Comparison of ENCODE assay signal across 8 cellular contexts in the genomic region with DNA sequence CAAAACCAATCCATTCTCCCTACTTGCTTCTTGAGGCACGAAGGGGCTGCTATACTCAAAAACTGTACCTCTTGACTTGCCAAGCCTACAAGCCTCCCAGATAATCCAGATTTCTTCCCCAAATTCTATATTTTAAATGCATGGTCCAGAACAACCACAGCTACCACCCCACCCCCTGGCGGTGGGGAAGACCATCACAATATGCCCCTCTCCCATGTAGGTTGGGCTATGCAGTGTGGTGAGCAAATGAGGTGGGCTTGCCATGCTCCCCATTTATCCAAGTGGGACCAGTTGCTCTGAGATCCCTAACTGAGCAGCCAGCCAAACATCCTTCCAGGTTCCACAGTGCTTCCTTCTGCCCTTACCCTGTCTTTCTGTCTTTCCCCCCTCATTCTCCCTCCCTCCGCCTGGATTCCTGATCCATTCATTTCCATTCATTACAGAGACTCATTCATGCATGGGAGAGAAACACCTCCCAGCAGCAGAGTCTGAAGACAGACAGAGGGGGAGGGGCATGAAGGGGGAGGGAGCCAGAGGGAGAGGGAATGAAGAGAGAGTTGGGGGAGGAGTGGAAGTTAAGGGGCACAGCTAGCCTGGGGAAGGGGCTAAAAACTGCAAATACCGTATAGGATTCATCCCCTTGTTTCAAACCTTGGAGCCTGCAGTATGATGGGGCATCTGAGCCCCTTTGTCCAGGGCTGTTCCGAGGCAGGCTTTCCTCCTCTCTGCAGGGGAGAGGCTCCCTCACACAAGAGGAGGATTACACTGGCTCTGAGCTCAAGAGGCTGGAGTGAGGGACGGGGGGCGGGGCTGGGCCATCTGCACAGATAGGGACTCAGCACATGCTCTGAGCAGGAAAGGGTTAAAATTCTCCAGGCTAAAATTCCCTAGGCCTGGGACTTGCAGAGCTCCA. TPM values are rescaled to one million over a fixed set of nuclear protein-coding genes. Genes with fewer than 3 reads are reported as not detected.
DNase-seq lines count a peak whose midpoint lies in the region; ATAC-seq, FAIRE-seq and TF ChIP-seq lines count a peak whose summit lies in the region.
"Had no signal": no experiment of that assay in that cellular context is flagged by ENCODE, and none has a peak within 500 bp of the region (broad histone marks: within the 10 kb centered on the region; RNA-seq: fewer than 3 reads in every experiment).

No MANE protein-coding gene starts in this region.

- H3K4me2 ChIP-seq in GM12878 (ENCODE audit: control insufficient read depth, insufficient read depth) (no peak overlapping the region), osteoblast (ENCODE audit: insufficient read depth, low read length) (no peak overlapping the region)

- H4K20me1 ChIP-seq in GM12878 (ENCODE audit: control insufficient read depth, insufficient read depth) (no peaks in the 10 kb centered on the region), osteoblast (ENCODE audit: insufficient read depth, low read length) (peaks cover 12% of the 10 kb centered on the region)

- peak; percentile 44 for DNase-seq in NCI-H1092 treated with DMSO at 0.1 percent for 48 hours (lab: John Stamatoyannopoulos, UW)
- DNase-seq in GM12878 (ENCODE audit: low read depth, low spot score) = no peak
- DNase-seq in osteoblast (ENCODE audit: insufficient read length, low spot score, missing footprints) = peak; percentile 72
- no peak for DNase-seq in testis
- no peak for DNase-seq in GM12892 (ENCODE audit: insufficient read length)
- DNase-seq: Right ventricle myocardium superior had no signal

- no peak for TF ChIP-seq EP300 in GM12878 (IDR thresholded peaks at IDR 0.05; ENCODE audit: borderline replicate concordance in 1 of 2, control insufficient read depth in 1 of 2, low read depth in 2 of 2, low read length in 2 of 2)

- no peaks in the 10 kb centered on the region for H3K4me1 ChIP-seq in GM12878 (ENCODE audit: control insufficient read depth, insufficient read depth, low read length)
- H3K4me1 ChIP-seq in osteoblast (ENCODE audit: insufficient read depth, low read length) = peaks cover 13% of the 10 kb centered on the region
- H3K4me1 ChIP-seq in testis = peaks cover 23% of the 10 kb centered on the region

- H3K27me3 ChIP-seq in GM12878 (replicated peaks in 1 of 2; ENCODE audit: control insufficient read depth in 2 of 2, insufficient read depth in 2 of 2, low read length in 1 of 2) (peaks cover 2 to 3% of the 10 kb centered on the region in 2 experiments; a peak in 2 of 4 replicates), osteoblast (ENCODE audit: insufficient read depth, low read length) (peaks cover 2% of the 10 kb centered on the region), testis (no peaks in the 10 kb centered on the region)
- H3K27me3 ChIP-seq: right atrium auricular region had no signal

- H3K27ac ChIP-seq in GM12878 (ENCODE audit: control insufficient read depth, insufficient read depth) (no peak overlapping the region), osteoblast (ENCODE audit: low read depth, low read length) (no peak overlapping the region), testis (no peak overlapping the region)
- H3K27ac ChIP-seq: right atrium auricular region had no signal

- TF ChIP-seq POLR2A in GM12878 (IDR thresholded peaks at IDR 0.05; ENCODE audit: low read depth, low read length) = no peak
- TF ChIP-seq POLR2A in testis (IDR thresholded peaks at IDR 0.05) = no peak
- TF ChIP-seq POLR2A in GM12892 (IDR thresholded peaks at IDR 0.05; ENCODE audit: low read depth, low read length) = no peak

- RAD21 ChIA-PET in GM12878 (lab: Charles Lee; ENCODE audit: unreplicated experiment) = interaction anchor here (2.2 to 3.2 kb wide), 6 partner anchors 9 to 79 kb away, joined by 9 to 51 read pairs (median 14); a partner anchor contains a TSS

- POLR2A ChIA-PET in GM12878 (lab: Charles Lee) = interaction anchor here (1.9 to 2.2 kb wide), 2 partner anchors 11 to 79 kb away, joined by 5 to 9 read pairs; no protein-coding TSS in a partner anchor

- TF ChIP-seq CTCF in GM12878 (IDR thresholded peaks at IDR 0.05 in 2 of 3, conservative IDR thresholded peaks at IDR 0.05 in 1 of 3; ENCODE audit: control insufficient read depth in 2 of 3, extremely low read depth in 1 of 3, insufficient read depth in 1 of 3, low read depth in 3 of 3, low read length in 3 of 3) (0 out of 6 replicates have a peak, but pooled peaks of 2 of the 3 experiments have one; percentile 2 to 16), osteoblast (IDR thresholded peaks at IDR 0.05; ENCODE audit: extremely low read depth, low read depth, low read length) (peak; percentile 30), testis (IDR thresholded peaks at IDR 0.05) (no peak)

- SMC1A ChIA-PET in GM12878 (lab: Charles Lee; ENCODE audit: uncharacterized antibody, unreplicated experiment) = interaction anchor here (0.9 to 5.9 kb wide), 4 partner anchors 13 to 80 kb away, joined by 4 to 78 read pairs (median 16); no protein-coding TSS in a partner anchor

- FAIRE-seq in GM12878 (lab: Jason Lieb, UNC) (no peak), GM12892 (lab: Jason Lieb, UNC) (no peak)

- H3K9me3 ChIP-seq in GM12878 (replicated peaks; ENCODE audit: control insufficient read depth, insufficient read depth, low read length) = no peaks in the 10 kb centered on the region
- no peaks in the 10 kb centered on the region for H3K9me3 ChIP-seq in osteoblast (ENCODE audit: low read depth, low read length)
- H3K9me3 ChIP-seq in testis = no peaks in the 10 kb centered on the region
- H3K9me3 ChIP-seq: right atrium auricular region had no signal

- no peak for TF ChIP-seq RAD21 in GM12878 (IDR thresholded peaks at IDR 0.05; ENCODE audit: insufficient read depth, low read depth, low read length)

- no peak for ATAC-seq in GM12878
- ATAC-seq in HG03139 (IDR thresholded peaks at IDR 0.05; ENCODE audit: unreplicated experiment) = no peak

- H2AFZ ChIP-seq in GM12878 (ENCODE audit: control insufficient read depth, low read depth, low read length) (no peak overlapping the region), osteoblast (ENCODE audit: low read length) (no peak overlapping the region)

- H3K4me3 ChIP-seq in GM12878 (no peak overlapping the region), osteoblast (ENCODE audit: insufficient read depth, low read length) (no peak overlapping the region), testis (no peak overlapping the region)
- H3K4me3 ChIP-seq: right atrium auricular region had no signal

- H3K36me3 ChIP-seq in GM12878 (ENCODE audit: control insufficient read depth in 2 of 2, insufficient read depth in 2 of 2, low read length in 1 of 2) = no peaks in the 10 kb centered on the region
- peaks cover 16% of the 10 kb centered on the region for H3K36me3 ChIP-seq in osteoblast (ENCODE audit: insufficient read depth, low read length)
- H3K36me3 ChIP-seq in testis (ENCODE audit: low read depth, missing control alignments) = no peaks in the 10 kb centered on the region

- H3K79me2 ChIP-seq in GM12878 (ENCODE audit: control insufficient read depth, insufficient read depth, low read length) = no peaks in the 10 kb centered on the region
- no peaks in the 10 kb centered on the region for H3K79me2 ChIP-seq in osteoblast (ENCODE audit: insufficient read depth, low read length)

- WGBS in GM12878 (ENCODE audit: insufficient coverage, insufficient replicate concordance, low lambda C conversion rate, missing lambda C conversion rate) = 60% methylated on average over 7 of the region's 7 CpGs
- 40 to 54% methylated on average over 5 to 7 of the region's 7 CpGs for WGBS in testis, 2 donors

- no peak overlapping the region for H3K9ac ChIP-seq in GM12878 (ENCODE audit: control insufficient read depth, insufficient read depth, low read length)

- BruUV-seq in GM12878 (replicated peaks; lab: Mats Ljungman, UMichigan) = no TSS peak

- in situ Hi-C loops in GM12878 (cut with MboI) = no loop called here

- intact Hi-C loops in GM12878 (cut with micrococcal nuclease; ENCODE audit: unreplicated experiment) (no loop called here), testis (cut with DNase I; ENCODE audit: low total_unique reads) (loop anchor here (10.0 kb wide), 1 partner anchor 79 kb away; no protein-coding TSS in a partner anchor)

- CTCF ChIA-PET in GM12878 (lab: Yijun Ruan, JAX) = interaction anchor here (1.0 to 6.9 kb wide), 11 partner anchors 10 to 88 kb away, joined by 4 to 194 read pairs (median 13); a partner anchor contains a TSS

RNA-seq across cellular contexts. Expression of a gene that starts 4.4 kb away (rescaled TPM):
- 6.5 and 9.3 TPM in 2 replicates for total RNA-seq in GM12878 (2013; cell fraction: nucleolus; rRNA removed)
- total RNA-seq in GM12878 (2014; rRNA removed) = 2.6 and 3.3 TPM in 2 replicates
- total RNA-seq in GM12878 (2014; rRNA removed; fragmentation: Illumina TruSeq; extraction: Trizol) = 1.4 and 1.5 TPM in 2 replicates
- 4.2 and 6.4 TPM in 2 replicates for total RNA-seq in GM12878 (2021)
- polyA plus RNA-seq in GM12878 (2011; ENCODE audit: low read depth) = 0.47 TPM
- polyA plus RNA-seq in GM12878 (2011; rRNA removed) = 1.6 and 2.2 TPM in 2 replicates
- polyA plus RNA-seq in GM12878 (2011; cell fraction: cytosol; rRNA removed) = 3.4 and 5.2 TPM in 2 replicates
- 13.6 and 16.7 TPM in 2 replicates for polyA plus RNA-seq in GM12878 (2011; cell fraction: nucleus; rRNA removed)
- 2.2 and 2.6 TPM in 2 replicates for polyA plus RNA-seq in GM12878 (2012)
- polyA plus RNA-seq in GM12878 (2014; fragmentation: Illumina TruSeq; extraction: Trizol) = 1.4 TPM in 1 of 2 replicates, not detected in the other
- polyA plus RNA-seq in GM12878 (2014; fragmentation: Nextera tagmentation; extraction: Ambion mirVana) = under 1 TPM; 0.16 to 0.27 TPM
- polyA plus RNA-seq in GM12878 (2014; rRNA removed) = 3.4 and 4.3 TPM in 2 replicates
- polyA plus RNA-seq in GM12878 (2016; fragmentation: Nextera tagmentation; extraction: Ambion mirVana) = 1 to 10 TPM; 1.6 to 2.9 TPM
- polyA minus RNA-seq in GM12878 (2011; rRNA and poly(A)+ RNA removed) = 3.3 and 6.0 TPM in 2 replicates
- polyA minus RNA-seq in GM12878 (2011; cell fraction: cytosol; rRNA and poly(A)+ RNA removed) = 0.80 and 1.1 TPM in 2 replicates
- 8.8 and 13.0 TPM in 2 replicates for polyA minus RNA-seq in GM12878 (2011; cell fraction: nucleus; rRNA and poly(A)+ RNA removed)
- total RNA-seq in osteoblast = 8.3 and 9.4 TPM in 2 replicates
- 10 to 100 TPM; 42.8 to 64.8 TPM for total RNA-seq in testis
- polyA plus RNA-seq in testis (ENCODE audit: insufficient read depth, low read depth, low replicate concordance) = 17.7 TPM
- polyA plus RNA-seq in GM12892 (2012; ENCODE audit: missing spikeins) = 0.66 TPM

RNA-seq across cellular contexts. Expression of a gene that starts 6.8 kb away (rescaled TPM):
- not detected in 2 replicates for total RNA-seq in GM12878 (2013; cell fraction: nucleolus; rRNA removed)
- total RNA-seq in GM12878 (2014; rRNA removed) (not detected in 2 replicates), GM12878 (2014; rRNA removed; fragmentation: Illumina TruSeq; extraction: Trizol) (not detected in 2 replicates), GM12878 (2021) (not detected in 2 replicates), osteoblast (not detected in 2 replicates), testis (under 1 TPM in 1 of 2 donors, not detected in 1; 0.50 TPM)
- not detected for polyA plus RNA-seq in GM12878 (2011; ENCODE audit: low read depth)
- polyA plus RNA-seq in GM12878 (2011; rRNA removed) (0.09 and 0.11 TPM in 2 replicates), GM12878 (2014; fragmentation: Illumina TruSeq; extraction: Trizol) (not detected in 2 replicates), GM12878 (2014; fragmentation: Nextera tagmentation; extraction: Ambion mirVana) (under 1 TPM in 1 of 2 experiments, not detected in 1; 0.48 TPM), GM12878 (2014; rRNA removed) (not detected in 2 replicates), GM12878 (2016; fragmentation: Nextera tagmentation; extraction: Ambion mirVana) (not detected), testis (ENCODE audit: insufficient read depth, low read depth, low replicate concordance) (0.65 TPM)
- 0.07 and 0.10 TPM in 2 replicates for polyA plus RNA-seq in GM12878 (2011; cell fraction: cytosol; rRNA removed)
- polyA plus RNA-seq in GM12878 (2011; cell fraction: nucleus; rRNA removed) = 0.12 and 0.22 TPM in 2 replicates
- not detected in 2 replicates for polyA plus RNA-seq in GM12878 (2012)
- polyA minus RNA-seq in GM12878 (2011; rRNA and poly(A)+ RNA removed) = not detected in 2 replicates
- not detected in 2 replicates for polyA minus RNA-seq in GM12878 (2011; cell fraction: cytosol; rRNA and poly(A)+ RNA removed)
- 0.24 and 0.67 TPM in 2 replicates for polyA minus RNA-seq in GM12878 (2011; cell fraction: nucleus; rRNA and poly(A)+ RNA removed)
- polyA plus RNA-seq in GM12892 (2012; ENCODE audit: missing spikeins) = not detected
- total RNA-seq: right atrium auricular region had no signal

RNA-seq across cellular contexts. Expression of a gene that starts 23.9 kb away (rescaled TPM):
- total RNA-seq in GM12878 (2013; cell fraction: nucleolus; rRNA removed) = 0.86 and 1.4 TPM in 2 replicates
- total RNA-seq in GM12878 (2014; rRNA removed) = 0.05 and 0.06 TPM in 2 replicates
- total RNA-seq in GM12878 (2014; rRNA removed; fragmentation: Illumina TruSeq; extraction: Trizol) = 0.04 TPM in 1 of 2 replicates, not detected in the other
- 0.31 and 0.35 TPM in 2 replicates for total RNA-seq in GM12878 (2021)
- polyA plus RNA-seq in GM12878 (2011; ENCODE audit: low read depth) = not detected
- polyA plus RNA-seq in GM12878 (2011; rRNA removed) = 0.12 and 0.26 TPM in 2 replicates
- polyA plus RNA-seq in GM12878 (2011; cell fraction: cytosol; rRNA removed) = 0.27 and 0.45 TPM in 2 replicates
- 0.57 and 0.99 TPM in 2 replicates for polyA plus RNA-seq in GM12878 (2011; cell fraction: nucleus; rRNA removed)
- 0.04 and 0.18 TPM in 2 replicates for polyA plus RNA-seq in GM12878 (2012)
- 0.03 TPM in 1 of 2 replicates, not detected in the other for polyA plus RNA-seq in GM12878 (2014; fragmentation: Illumina TruSeq; extraction: Trizol)
- polyA plus RNA-seq in GM12878 (2014; fragmentation: Nextera tagmentation; extraction: Ambion mirVana) = not detected
- polyA plus RNA-seq in GM12878 (2014; rRNA removed) = 0.03 and 0.04 TPM in 2 replicates
- under 1 TPM; 0.11 to 0.25 TPM for polyA plus RNA-seq in GM12878 (2016; fragmentation: Nextera tagmentation; extraction: Ambion mirVana)
- polyA minus RNA-seq in GM12878 (2011; rRNA and poly(A)+ RNA removed) = 0.07 and 0.31 TPM in 2 replicates
- polyA minus RNA-seq in GM12878 (2011; cell fraction: cytosol; rRNA and poly(A)+ RNA removed) = not detected in 2 replicates
- 0.19 and 0.36 TPM in 2 replicates for polyA minus RNA-seq in GM12878 (2011; cell fraction: nucleus; rRNA and poly(A)+ RNA removed)
- total RNA-seq in osteoblast = 33.3 and 35.4 TPM in 2 replicates
- total RNA-seq in testis = 10 to 100 TPM; 30.5 to 36.9 TPM
- 22.0 TPM for polyA plus RNA-seq in testis (ENCODE audit: insufficient read depth, low read depth, low replicate concordance)
- 0.15 TPM for polyA plus RNA-seq in GM12892 (2012; ENCODE audit: missing spikeins)

RNA-seq across cellular contexts. Expression of a gene that starts 36.4 kb away (rescaled TPM):
- not detected in 2 replicates for total RNA-seq in GM12878 (2013; cell fraction: nucleolus; rRNA removed)
- total RNA-seq in GM12878 (2014; rRNA removed) (not detected in 2 replicates), GM12878 (2014; rRNA removed; fragmentation: Illumina TruSeq; extraction: Trizol) (not detected in 2 replicates), GM12878 (2021) (not detected in 2 replicates), osteoblast (not detected in 2 replicates), testis (not detected)
- not detected for polyA plus RNA-seq in GM12878 (2011; ENCODE audit: low read depth)
- polyA plus RNA-seq in GM12878 (2011; rRNA removed) (not detected in 2 replicates), GM12878 (2014; fragmentation: Illumina TruSeq; extraction: Trizol) (not detected in 2 replicates), GM12878 (2014; fragmentation: Nextera tagmentation; extraction: Ambion mirVana) (not detected), GM12878 (2014; rRNA removed) (not detected in 2 replicates), GM12878 (2016; fragmentation: Nextera tagmentation; extraction: Ambion mirVana) (not detected), testis (ENCODE audit: insufficient read depth, low read depth, low replicate concordance) (not detected)
- not detected in 2 replicates for polyA plus RNA-seq in GM12878 (2011; cell fraction: cytosol; rRNA removed)
- not detected in 2 replicates for polyA plus RNA-seq in GM12878 (2011; cell fraction: nucleus; rRNA removed)
- not detected in 2 replicates for polyA plus RNA-seq in GM12878 (2012)
- not detected in 2 replicates for polyA minus RNA-seq in GM12878 (2011; rRNA and poly(A)+ RNA removed)
- polyA minus RNA-seq in GM12878 (2011; cell fraction: cytosol; rRNA and poly(A)+ RNA removed) = not detected in 2 replicates
- polyA minus RNA-seq in GM12878 (2011; cell fraction: nucleus; rRNA and poly(A)+ RNA removed) = not detected in 2 replicates
- polyA plus RNA-seq in GM12892 (2012; ENCODE audit: missing spikeins) = not detected
- total RNA-seq: right atrium auricular region, Right ventricle myocardium superior had no signal

RNA-seq across cellular contexts. Expression of a gene that starts 51.9 kb away (rescaled TPM):
- not detected in 2 replicates for total RNA-seq in GM12878 (2013; cell fraction: nucleolus; rRNA removed)
- total RNA-seq in GM12878 (2014; rRNA removed) (not detected in 2 replicates), GM12878 (2014; rRNA removed; fragmentation: Illumina TruSeq; extraction: Trizol) (not detected in 2 replicates), GM12878 (2021) (not detected in 2 replicates), osteoblast (not detected in 2 replicates), testis (under 1 TPM; 0.43 to 0.55 TPM)
- polyA plus RNA-seq in GM12878 (2011; ENCODE audit: low read depth) = not detected
- polyA plus RNA-seq in GM12878 (2011; rRNA removed) (not detected in 2 replicates), GM12878 (2014; fragmentation: Illumina TruSeq; extraction: Trizol) (not detected in 2 replicates), GM12878 (2014; fragmentation: Nextera tagmentation; extraction: Ambion mirVana) (not detected), GM12878 (2014; rRNA removed) (not detected in 2 replicates), GM12878 (2016; fragmentation: Nextera tagmentation; extraction: Ambion mirVana) (not detected), testis (ENCODE audit: insufficient read depth, low read depth, low replicate concordance) (0.24 TPM)
- polyA plus RNA-seq in GM12878 (2011; cell fraction: cytosol; rRNA removed) = not detected in 2 replicates
- polyA plus RNA-seq in GM12878 (2011; cell fraction: nucleus; rRNA removed) = not detected in 2 replicates
- not detected in 2 replicates for polyA plus RNA-seq in GM12878 (2012)
- not detected in 2 replicates for polyA minus RNA-seq in GM12878 (2011; rRNA and poly(A)+ RNA removed)
- not detected in 2 replicates for polyA minus RNA-seq in GM12878 (2011; cell fraction: cytosol; rRNA and poly(A)+ RNA removed)
- not detected in 2 replicates for polyA minus RNA-seq in GM12878 (2011; cell fraction: nucleus; rRNA and poly(A)+ RNA removed)
- polyA plus RNA-seq in GM12892 (2012; ENCODE audit: missing spikeins) = not detected
- total RNA-seq: right atrium auricular region, Right ventricle myocardium superior had no signal

Comparison
In these comparisons a context has a peak if more than half of its experiments do, and no peak if none do; other contexts are left out.
1. DNase-seq: peak in NCI-H1092 treated with DMSO at 0.1 percent for 48 hours (single experiment) and osteoblast (single experiment); none in GM12878 (single experiment), testis (single experiment) and GM12892 (single experiment).
2. CTCF ChIP-seq: peak in GM12878 (2 of 3) and osteoblast (single experiment); none in testis (0 of 3).
3. RNA of a gene that starts 23.9 kb away (total RNA-seq): 30.5 to 36.9 TPM in testis and 33.3 to 35.4 TPM in osteoblast; 0.04 to 1.4 TPM in GM12878; every median in the first group is over 10 times any median in the second.